ENCODE assay signal across 7 cellular contexts in genomic region chr3:59684766-59685165, GRCh38.
"Had no signal": no experiment of that assay in that cellular context is flagged by ENCODE, and none has a peak within 500 bp of the region (broad histone marks: within the 10 kb centered on the region; RNA-seq: fewer than 3 reads in every experiment).

No MANE protein-coding gene starts in this region.

- FAIRE-seq: GM12878, GM12891, GM12892, GM18507, GM19239 had no signal

- ATAC-seq: GM12878 had no signal

- H3K4me3 ChIP-seq: GM12878 had no signal

- DNase-seq: GDM1, GF-D8 had no signal
